In genomic region chrX:67545772-67546495, GRCh38 we compare ENCODE assay signal across 9 cellular contexts. TPM values are rescaled to one million over a fixed set of nuclear protein-coding genes. Genes with fewer than 3 reads are reported as not detected.
DNase-seq lines count a peak whose midpoint lies in the region; ATAC-seq and TF ChIP-seq lines count a peak whose summit lies in the region.
"Had no signal": no experiment of that assay in that cellular context is flagged by ENCODE, and none has a peak within 500 bp of the region (broad histone marks: within the 10 kb centered on the region; RNA-seq: fewer than 3 reads in every experiment).

No MANE protein-coding gene starts in this region.

- H3K27ac Mint-ChIP-seq in activated naive CD4-positive, alpha-beta T cell treated with anti-CD3 and anti-CD28 coated beads, Interleukin-2, amount 10 ng/mL, durations not matched to agents 7 days and 5 days = no peak overlapping the region
- H3K27ac Mint-ChIP-seq: T-helper 1 cell treated with Interleukin-12 subunit alpha and Interleukin-12 subunit beta and Interleukin-4 antibody, amounts not matched to agents 30 μg/mL and 1 μg/mL, for 36 hours had no signal

- 5% methylated on average over 4 of the region's 46 CpGs for WGBS in SK-N-SH (ENCODE audit: low lambda C conversion rate)

- CTCF ChIA-PET in SK-N-SH (lab: Yijun Ruan, JAX) = interaction anchor here (2.9 kb wide), 1 partner anchor 9 kb away, joined by 14 read pairs; no protein-coding TSS in a partner anchor
- CTCF ChIA-PET in activated naive CD4-positive, alpha-beta T cell treated with anti-CD3 and anti-CD28 coated beads, Interleukin-2, amount 10 ng/mL, durations not matched to agents 7 days and 5 days (lab: Charles Lee) = no interaction called here

- no peak for TF ChIP-seq EP300 in SK-N-SH (IDR thresholded peaks at IDR 0.05; ENCODE audit: borderline replicate concordance in 1 of 2, low read depth in 1 of 2, low read length in 1 of 2)

- H3K36me3 Mint-ChIP-seq in activated naive CD4-positive, alpha-beta T cell treated with anti-CD3 and anti-CD28 coated beads, Interleukin-2, amount 10 ng/mL, durations not matched to agents 7 days and 5 days = no peaks in the 10 kb centered on the region

- DNase-seq in ELF-1 (ENCODE audit: low read depth, low spot score) = peak; percentile 62
- peak; percentile 25 for DNase-seq in SK-N-SH
- peak; percentile 47 for DNase-seq in Right ventricle myocardium superior
- peak; percentile 84 for DNase-seq in posterior vena cava (ENCODE audit: low spot score)
- DNase-seq in activated naive CD4-positive, alpha-beta T cell treated with anti-CD3 and anti-CD28 coated beads, Interleukin-2, amount 10 ng/mL, durations not matched to agents 7 days and 5 days = no peak
- no peak for DNase-seq in middle frontal gyrus (ENCODE audit: extremely low spot score, low spot score)
- DNase-seq in activated CD4-positive, CD25-positive, alpha-beta regulatory T cell (lab: John Stamatoyannopoulos, UW) = no peak
- DNase-seq in NCI-H2107 treated with DMSO at 0.1 percent for 48 hours (lab: John Stamatoyannopoulos, UW; ENCODE audit: unreplicated experiment) = no peak

- H3K9me3 Mint-ChIP-seq in activated naive CD4-positive, alpha-beta T cell treated with anti-CD3 and anti-CD28 coated beads, Interleukin-2, amount 10 ng/mL, durations not matched to agents 7 days and 5 days = no peaks in the 10 kb centered on the region
- H3K9me3 Mint-ChIP-seq: T-helper 1 cell treated with Interleukin-12 subunit alpha and Interleukin-12 subunit beta and Interleukin-4 antibody, amounts not matched to agents 30 μg/mL and 1 μg/mL, for 36 hours had no signal

- no peak overlapping the region for H3K4me3 ChIP-seq in SK-N-SH (ENCODE audit: low read depth in 2 of 2, low read length in 1 of 2)

- no peak for TF ChIP-seq RAD21 in SK-N-SH (IDR thresholded peaks at IDR 0.05; ENCODE audit: low read length)

- no peaks in the 10 kb centered on the region for H3K9me3 ChIP-seq in SK-N-SH

- no peak overlapping the region for H2AFZ ChIP-seq in SK-N-SH (ENCODE audit: low read depth)

- POLR2A ChIA-PET in SK-N-SH (lab: Yijun Ruan, JAX) = no interaction called here

- H3K27me3 ChIP-seq in SK-N-SH (ENCODE audit: insufficient read depth) = peaks cover 38% of the 10 kb centered on the region

- no peaks in the 10 kb centered on the region for H3K36me3 ChIP-seq in SK-N-SH (replicated peaks in 1 of 2; ENCODE audit: control insufficient read depth in 1 of 2, insufficient read depth in 2 of 2, low read length in 1 of 2)

- no peaks in the 10 kb centered on the region for H4K20me1 ChIP-seq in SK-N-SH (ENCODE audit: insufficient read depth)

- peak; percentile 49 for ATAC-seq in Right ventricle myocardium superior (ENCODE audit: poor library complexity)

- intact Hi-C loops in Right ventricle myocardium superior (cut with DNase I) (no loop called here), posterior vena cava (cut with DNase I) (loop anchor here in 1 of 2 donors (5.0 kb wide), 1 partner anchor 601 kb away; no protein-coding TSS in a partner anchor)

- H3K27ac ChIP-seq in SK-N-SH (ENCODE audit: low read depth in 2 of 2, low read length in 1 of 2) = no peak overlapping the region

- H3K4me3 Mint-ChIP-seq in activated naive CD4-positive, alpha-beta T cell treated with anti-CD3 and anti-CD28 coated beads, Interleukin-2, amount 10 ng/mL, durations not matched to agents 7 days and 5 days = no peak overlapping the region
- H3K4me3 Mint-ChIP-seq: T-helper 1 cell treated with Interleukin-12 subunit alpha and Interleukin-12 subunit beta and Interleukin-4 antibody, amounts not matched to agents 30 μg/mL and 1 μg/mL, for 36 hours had no signal

- H3K27me3 Mint-ChIP-seq in activated naive CD4-positive, alpha-beta T cell treated with anti-CD3 and anti-CD28 coated beads, Interleukin-2, amount 10 ng/mL, durations not matched to agents 7 days and 5 days = peaks cover 49% of the 10 kb centered on the region

- H3F3A ChIP-seq in SK-N-SH (replicated peaks; ENCODE audit: insufficient read depth) = no peaks in the 10 kb centered on the region

- H3K4me1 Mint-ChIP-seq in activated naive CD4-positive, alpha-beta T cell treated with anti-CD3 and anti-CD28 coated beads, Interleukin-2, amount 10 ng/mL, durations not matched to agents 7 days and 5 days = peaks cover 6% of the 10 kb centered on the region

- no peak overlapping the region for H3K9ac ChIP-seq in SK-N-SH

- H3K4me2 ChIP-seq in SK-N-SH = peak overlapping the region; percentile 57

- H3K9me2 ChIP-seq in SK-N-SH = no peaks in the 10 kb centered on the region

- no peaks in the 10 kb centered on the region for H3K79me2 ChIP-seq in SK-N-SH (ENCODE audit: insufficient read depth)

- TF ChIP-seq CTCF in SK-N-SH (IDR thresholded peaks at IDR 0.05) = no peak

- no peaks in the 10 kb centered on the region for H3K4me1 ChIP-seq in SK-N-SH (ENCODE audit: control insufficient read depth in 1 of 2, insufficient read depth in 2 of 2, low read depth in 1 of 2, low read length in 1 of 2)

TF ChIP-seq in SK-N-SH, 30 proteins besides CTCF, POLR2A, EP300 and RAD21:
- no peak for TF ChIP-seq MAX (IDR thresholded peaks at IDR 0.05; ENCODE audit: low read depth)
- TF ChIP-seq POLR2AphosphoS5 (IDR thresholded peaks at IDR 0.05; ENCODE audit: low read depth, low read length) = no peak
- no peak for TF ChIP-seq REST (IDR thresholded peaks at IDR 0.05; ENCODE audit: low read depth, low read length)
- no peak for TF ChIP-seq GABPA (IDR thresholded peaks at IDR 0.05; ENCODE audit: low read depth)
- TF ChIP-seq RFX5 (IDR thresholded peaks at IDR 0.05; ENCODE audit: low read length) = no peak
- TF ChIP-seq, protein P1, sequence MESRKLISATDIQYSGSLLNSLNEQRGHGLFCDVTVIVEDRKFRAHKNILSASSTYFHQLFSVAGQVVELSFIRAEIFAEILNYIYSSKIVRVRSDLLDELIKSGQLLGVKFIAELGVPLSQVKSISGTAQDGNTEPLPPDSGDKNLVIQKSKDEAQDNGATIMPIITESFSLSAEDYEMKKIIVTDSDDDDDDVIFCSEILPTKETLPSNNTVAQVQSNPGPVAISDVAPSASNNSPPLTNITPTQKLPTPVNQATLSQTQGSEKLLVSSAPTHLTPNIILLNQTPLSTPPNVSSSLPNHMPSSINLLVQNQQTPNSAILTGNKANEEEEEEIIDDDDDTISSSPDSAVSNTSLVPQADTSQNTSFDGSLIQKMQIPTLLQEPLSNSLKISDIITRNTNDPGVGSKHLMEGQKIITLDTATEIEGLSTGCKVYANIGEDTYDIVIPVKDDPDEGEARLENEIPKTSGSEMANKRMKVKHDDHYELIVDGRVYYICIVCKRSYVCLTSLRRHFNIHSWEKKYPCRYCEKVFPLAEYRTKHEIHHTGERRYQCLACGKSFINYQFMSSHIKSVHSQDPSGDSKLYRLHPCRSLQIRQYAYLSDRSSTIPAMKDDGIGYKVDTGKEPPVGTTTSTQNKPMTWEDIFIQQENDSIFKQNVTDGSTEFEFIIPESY (IDR thresholded peaks at IDR 0.05; ENCODE audit: borderline replicate concordance, low read depth) = no peak

RNA-seq across cellular contexts. Expression of gene AR, which starts 2.1 kb away (rescaled TPM):
- not detected in 2 replicates for polyA plus RNA-seq in SK-N-SH (2012; rRNA removed)
- polyA plus RNA-seq in SK-N-SH (2012; cell fraction: cytosol; rRNA removed) = under 0.01 TPM in 1 of 2 replicates, not detected in the other
- polyA plus RNA-seq in SK-N-SH (2012; cell fraction: nucleus; rRNA removed) = 0.02 TPM in 1 of 2 replicates, not detected in the other
- total RNA-seq in Right ventricle myocardium superior = 18.2 TPM
- 10 to 100 TPM; 12.3 to 15.4 TPM for total RNA-seq in posterior vena cava

Comparison
In these comparisons a context has a peak if more than half of its experiments do, and no peak if none do; other contexts are left out.
1. DNase-seq: peak in ELF-1 (single experiment), SK-N-SH (single experiment), Right ventricle myocardium superior (single experiment) and posterior vena cava (single experiment); none in activated naive CD4-positive, alpha-beta T cell treated with anti-CD3 and anti-CD28 coated beads, Interleukin-2, amount 10 ng/mL, durations not matched to agents 7 days and 5 days (single experiment), middle frontal gyrus (single experiment), activated CD4-positive, CD25-positive, alpha-beta regulatory T cell (0 of 4) and NCI-H2107 treated with DMSO at 0.1 percent for 48 hours (single experiment).